Comparison of ENCODE assay signal across 11 cellular contexts in the genomic region with DNA sequence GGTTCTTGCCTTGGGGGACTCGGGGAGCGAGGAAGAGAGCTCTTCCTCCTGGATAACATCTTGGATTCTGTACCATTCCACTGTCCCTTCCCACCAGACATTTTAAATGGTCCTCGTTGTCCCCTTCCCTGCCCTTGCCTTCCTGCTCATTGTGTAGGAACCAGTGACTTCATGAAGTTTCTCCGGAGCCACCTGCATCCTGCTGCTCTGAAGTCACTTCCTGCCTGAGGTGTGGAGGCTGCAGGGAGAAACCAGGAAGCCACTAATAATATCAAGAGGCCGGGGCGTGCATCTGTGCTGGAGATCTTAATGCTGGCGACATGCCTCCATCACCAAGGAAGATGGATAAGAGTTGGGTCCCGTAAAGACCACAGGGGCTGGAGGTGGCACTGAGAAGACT. TPM values are rescaled to one million over a fixed set of nuclear protein-coding genes. Genes with fewer than 3 reads are reported as not detected.
DNase-seq lines count a peak whose midpoint lies in the region; ATAC-seq and TF ChIP-seq lines count a peak whose summit lies in the region.
"Had no signal": no experiment of that assay in that cellular context is flagged by ENCODE, and none has a peak within 500 bp of the region (broad histone marks: within the 10 kb centered on the region; RNA-seq: fewer than 3 reads in every experiment).

No MANE protein-coding gene starts in this region.

- H3K27me3 Mint-ChIP-seq in stimulated activated naive CD8-positive, alpha-beta T cell treated with anti-CD3 and anti-CD28 coated beads, Interleukin-15, amount 100 ng/mL, for 72 hours, result no peaks in the 10 kb centered on the region

- ATAC-seq in left cardiac atrium, result peak; percentile 8 to 74
- ATAC-seq in stimulated activated naive CD8-positive, alpha-beta T cell treated with anti-CD3 and anti-CD28 coated beads, Interleukin-15, amount 100 ng/mL, for 72 hours, result peak; percentile 87

- H3K9me3 Mint-ChIP-seq in stimulated activated naive CD8-positive, alpha-beta T cell treated with anti-CD3 and anti-CD28 coated beads, Interleukin-15, amount 100 ng/mL, for 72 hours, result peaks cover 0 to 10% of the 10 kb centered on the region in 2 donors

- TF ChIP-seq POLR2A in erythroblast (IDR thresholded peaks at IDR 0.05; ENCODE audit: low read length), result no peak

- intact Hi-C loops in left cardiac atrium (cut with DNase I), result no loop called here

- H3K4me1 Mint-ChIP-seq in stimulated activated naive CD8-positive, alpha-beta T cell treated with anti-CD3 and anti-CD28 coated beads, Interleukin-15, amount 100 ng/mL, for 72 hours, result peaks cover 58% of the 10 kb centered on the region

- peak overlapping the region; percentile 72 to 83 for H3K4me3 Mint-ChIP-seq in stimulated activated naive CD8-positive, alpha-beta T cell treated with anti-CD3 and anti-CD28 coated beads, Interleukin-15, amount 100 ng/mL, for 72 hours

- DNase-seq in activated CD8-positive, alpha-beta memory T cell treated with anti-CD3 and anti-CD28 coated beads for 24 hours, result peak; percentile 74
- DNase-seq in activated CD8-positive, alpha-beta memory T cell treated with anti-CD3 and anti-CD28 coated beads, Interleukin-2, amount 50 U/mL, for 4 hours, result no peak
- peak; percentile 58 to 66 for DNase-seq in activated T-cell treated with anti-CD3 and anti-CD28 coated beads, Interleukin-2, amount 50 U/mL, for 48 hours
- DNase-seq in left cardiac atrium (no peak), erythroblast (lab: John Stamatoyannopoulos, UW) (no peak), DMS 273 (lab: John Stamatoyannopoulos, UW; ENCODE audit: unreplicated experiment) (no peak), NCI-H82 treated with DMSO at 0.1 percent for 48 hours (lab: John Stamatoyannopoulos, UW; ENCODE audit: unreplicated experiment) (no peak)
- peak in 1 of 2 donors; percentile 55 for DNase-seq in stimulated activated naive CD8-positive, alpha-beta T cell treated with anti-CD3 and anti-CD28 coated beads, Interleukin-15, amount 100 ng/mL, for 72 hours
- DNase-seq: cerebellar nuclear complex, NCI-H526 had no signal

- peak overlapping the region; percentile 54 to 75 for H3K27ac Mint-ChIP-seq in stimulated activated naive CD8-positive, alpha-beta T cell treated with anti-CD3 and anti-CD28 coated beads, Interleukin-15, amount 100 ng/mL, for 72 hours

RNA-seq across cellular contexts. Expression of gene SLC16A13, which starts 6.2 kb away (rescaled TPM):
- total RNA-seq in left cardiac atrium, result 1 to 10 TPM; 1.2 to 1.8 TPM

RNA-seq across cellular contexts. Expression of gene BCL6B, which starts 6.8 kb away (rescaled TPM):
- total RNA-seq in left cardiac atrium, result 10 to 100 TPM; 14.1 to 19.8 TPM

RNA-seq across cellular contexts. Expression of gene SLC16A11, which starts 14.2 kb away (rescaled TPM):
- 1 to 10 TPM; 2.5 to 3.5 TPM for total RNA-seq in left cardiac atrium

RNA-seq across cellular contexts. Expression of gene RNASEK, which starts 17.2 kb away (rescaled TPM):
- 100 to 1,000 TPM; 174 to 198 TPM for total RNA-seq in left cardiac atrium

RNA-seq across cellular contexts. Expression of gene ALOX12, which starts 33.8 kb away (rescaled TPM):
- total RNA-seq in left cardiac atrium, result under 1 TPM in 1 of 2 donors, not detected in 1; 0.21 TPM
- total RNA-seq: thoracic aorta had no signal

Comparison
In these comparisons a context has a peak if more than half of its experiments do, and no peak if none do; other contexts are left out.
1. DNase-seq: peak in activated CD8-positive, alpha-beta memory T cell treated with anti-CD3 and anti-CD28 coated beads for 24 hours (single experiment) and activated T-cell treated with anti-CD3 and anti-CD28 coated beads, Interleukin-2, amount 50 U/mL, for 48 hours (2 of 2); none in activated CD8-positive, alpha-beta memory T cell treated with anti-CD3 and anti-CD28 coated beads, Interleukin-2, amount 50 U/mL, for 4 hours (single experiment), left cardiac atrium (single experiment), erythroblast (0 of 2), DMS 273 (single experiment) and NCI-H82 treated with DMSO at 0.1 percent for 48 hours (single experiment).